Comparison of ENCODE assay signal across 11 cellular contexts in genomic region chr19:50568321-50569022, GRCh38. TPM values are rescaled to one million over a fixed set of nuclear protein-coding genes. Genes with fewer than 3 reads are reported as not detected.
DNase-seq lines count a peak whose midpoint lies in the region; ATAC-seq and TF ChIP-seq lines count a peak whose summit lies in the region.
"Had no signal": no experiment of that assay in that cellular context is flagged by ENCODE, and none has a peak within 500 bp of the region (broad histone marks: within the 10 kb centered on the region; RNA-seq: fewer than 3 reads in every experiment).

A gene with protein sequence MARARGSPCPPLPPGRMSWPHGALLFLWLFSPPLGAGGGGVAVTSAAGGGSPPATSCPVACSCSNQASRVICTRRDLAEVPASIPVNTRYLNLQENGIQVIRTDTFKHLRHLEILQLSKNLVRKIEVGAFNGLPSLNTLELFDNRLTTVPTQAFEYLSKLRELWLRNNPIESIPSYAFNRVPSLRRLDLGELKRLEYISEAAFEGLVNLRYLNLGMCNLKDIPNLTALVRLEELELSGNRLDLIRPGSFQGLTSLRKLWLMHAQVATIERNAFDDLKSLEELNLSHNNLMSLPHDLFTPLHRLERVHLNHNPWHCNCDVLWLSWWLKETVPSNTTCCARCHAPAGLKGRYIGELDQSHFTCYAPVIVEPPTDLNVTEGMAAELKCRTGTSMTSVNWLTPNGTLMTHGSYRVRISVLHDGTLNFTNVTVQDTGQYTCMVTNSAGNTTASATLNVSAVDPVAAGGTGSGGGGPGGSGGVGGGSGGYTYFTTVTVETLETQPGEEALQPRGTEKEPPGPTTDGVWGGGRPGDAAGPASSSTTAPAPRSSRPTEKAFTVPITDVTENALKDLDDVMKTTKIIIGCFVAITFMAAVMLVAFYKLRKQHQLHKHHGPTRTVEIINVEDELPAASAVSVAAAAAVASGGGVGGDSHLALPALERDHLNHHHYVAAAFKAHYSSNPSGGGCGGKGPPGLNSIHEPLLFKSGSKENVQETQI (minus strand): TSS chr19:50568435. CDS start chr19:50548838, 19,597 bp downstream.

- CTCF ChIA-PET in Caco-2 (lab: Charles Lee), result no interaction called here

- no peaks in the 10 kb centered on the region for H3K4me1 Mint-ChIP-seq in Caco-2 (ENCODE audit: low read depth, unreplicated experiment)

- H3K27ac ChIP-seq in esophagus squamous epithelium, result no peak within 1 kb of the TSS
- no peak within 1 kb of the TSS for H3K27ac ChIP-seq in osteoblast (ENCODE audit: low read depth, low read length)
- H3K27ac ChIP-seq: right lobe of liver had no signal

- no peak for TF ChIP-seq POLR2A in esophagus squamous epithelium (IDR thresholded peaks at IDR 0.05)

- H3K4me3 ChIP-seq in Caco-2 (ENCODE audit: low read depth, low read length) (no peak within 1 kb of the TSS), esophagus squamous epithelium (peak within 1 kb of the TSS in 3 of 4 donors; percentile 17 to 60 (median 45)), osteoblast (ENCODE audit: insufficient read depth, low read length) (no peak within 1 kb of the TSS)
- H3K4me3 ChIP-seq: right lobe of liver had no signal

- no peaks in the 10 kb centered on the region for H4K20me1 ChIP-seq in osteoblast (ENCODE audit: insufficient read depth, low read length)

- no peaks in the 10 kb centered on the region for H3K9me3 Mint-ChIP-seq in Caco-2 (ENCODE audit: unreplicated experiment)
- H3K9me3 Mint-ChIP-seq: activated T-helper 17 cell treated with anti-CD3 and anti-CD28 coated beads, Interleukin-2, amount 50 U/mL, for 72 hours had no signal

- POLR2A ChIA-PET in Caco-2 (lab: Charles Lee), result no interaction called here

- H3K27me3 ChIP-seq in Caco-2 (replicated peaks; ENCODE audit: control insufficient read depth, insufficient read depth, low read length) (no peaks in the 10 kb centered on the region; the same call in 1 of the 2 replicates), esophagus squamous epithelium (peaks cover 0 to 90% (median 14%) of the 10 kb centered on the region in 4 donors), osteoblast (ENCODE audit: insufficient read depth, low read length) (peaks cover 19% of the 10 kb centered on the region)

- peaks cover 43% of the 10 kb centered on the region for H3K27me3 Mint-ChIP-seq in Caco-2 (ENCODE audit: insufficient read depth, unreplicated experiment)

- DNase-seq in Caco-2, result no peak
- DNase-seq in NCI-H2227 (lab: John Stamatoyannopoulos, UW; ENCODE audit: unreplicated experiment), result peak; percentile 71
- no peak for DNase-seq in esophagus squamous epithelium (lab: John Stamatoyannopoulos, UW)
- DNase-seq in osteoblast (ENCODE audit: insufficient read length, low spot score, missing footprints), result peak; percentile 69
- DNase-seq in stimulated activated naive CD4-positive, alpha-beta T cell (lab: John Stamatoyannopoulos, UW), result no peak
- no peak for DNase-seq in stimulated activated CD8-positive, alpha-beta memory T cell treated with anti-CD3 and anti-CD28 coated beads, Interleukin-4, amount 100 ng/mL, for 48 hours
- DNase-seq in activated CD8-positive, alpha-beta memory T cell treated with anti-CD3 and anti-CD28 coated beads, Interleukin-2, amount 50 U/mL, for 4 hours, result no peak
- DNase-seq: NK-92 treated with Interleukin-12 subunit alpha and Interleukin-12 subunit beta, amount 100 ng/mL, for 24 hours had no signal

- intact Hi-C loops in Caco-2 (cut with micrococcal nuclease; ENCODE audit: unreplicated experiment) (no loop called here), esophagus squamous epithelium (cut with DNase I) (no loop called here)

- no peak within 1 kb of the TSS for H2AFZ ChIP-seq in osteoblast (ENCODE audit: low read length)

- no peaks in the 10 kb centered on the region for H3K79me2 ChIP-seq in osteoblast (ENCODE audit: insufficient read depth, low read length)

- no peak within 1 kb of the TSS for H3K4me2 ChIP-seq in osteoblast (ENCODE audit: insufficient read depth, low read length)

- H3K4me3 Mint-ChIP-seq in Caco-2 (ENCODE audit: unreplicated experiment), result peak within 1 kb of the TSS; percentile 53

- TF ChIP-seq CTCF in Caco-2 (IDR thresholded peaks at IDR 0.05; ENCODE audit: insufficient read depth in 1 of 2, low read depth in 1 of 2, low read length in 1 of 2, severe bottlenecking in 1 of 2, unreplicated experiment in 1 of 2), result no peak
- no peak for TF ChIP-seq CTCF in esophagus squamous epithelium (IDR thresholded peaks at IDR 0.05)
- no peak for TF ChIP-seq CTCF in osteoblast (IDR thresholded peaks at IDR 0.05; ENCODE audit: extremely low read depth, low read depth, low read length)

- no peak for ATAC-seq in GM19035 (IDR thresholded peaks at IDR 0.05; ENCODE audit: unreplicated experiment)
- ATAC-seq: activated T-helper 17 cell treated with anti-CD3 and anti-CD28 coated beads, Interleukin-2, amount 50 U/mL, for 72 hours; right lobe of liver had no signal

- H3K36me3 ChIP-seq in Caco-2 (ENCODE audit: control insufficient read depth, insufficient read depth, low read length) (no peaks in the 10 kb centered on the region), esophagus squamous epithelium (no peaks in the 10 kb centered on the region), osteoblast (ENCODE audit: insufficient read depth, low read length) (no peaks in the 10 kb centered on the region)
- H3K36me3 ChIP-seq: right lobe of liver had no signal

- H3K9me3 ChIP-seq in Caco-2, result no peaks in the 10 kb centered on the region
- no peaks in the 10 kb centered on the region for H3K9me3 ChIP-seq in esophagus squamous epithelium
- no peaks in the 10 kb centered on the region for H3K9me3 ChIP-seq in osteoblast (ENCODE audit: low read depth, low read length)
- H3K9me3 ChIP-seq: right lobe of liver had no signal

- H3K4me1 ChIP-seq in Caco-2 (no peaks in the 10 kb centered on the region), esophagus squamous epithelium (peaks cover 0 to 21% (median 8%) of the 10 kb centered on the region in 3 donors), osteoblast (ENCODE audit: insufficient read depth, low read length) (no peaks in the 10 kb centered on the region)
- H3K4me1 ChIP-seq: right lobe of liver had no signal

- no peak within 1 kb of the TSS for H3K27ac Mint-ChIP-seq in Caco-2 (ENCODE audit: unreplicated experiment)
- H3K27ac Mint-ChIP-seq: activated T-helper 17 cell treated with anti-CD3 and anti-CD28 coated beads, Interleukin-2, amount 50 U/mL, for 72 hours had no signal

- no TSS peak for BruUV-seq in Caco-2 (replicated peaks; lab: Mats Ljungman, UMichigan)

- WGBS in esophagus squamous epithelium, 2 donors, result 35 to 40% methylated on average over 4 to 6 of the region's 26 CpGs

- H3K36me3 Mint-ChIP-seq in Caco-2 (ENCODE audit: insufficient read depth, unreplicated experiment), result no peaks in the 10 kb centered on the region

RNA-seq across cellular contexts. Expression of the gene that starts here (rescaled TPM):
- total RNA-seq in Caco-2 (2022), result 0.30 and 0.54 TPM in 2 replicates
- total RNA-seq in esophagus squamous epithelium, result 1 to 10 TPM in 1 of 4 donors, under 1 TPM in 3; 0.18 to 1.5 (median 0.44) TPM
- total RNA-seq in osteoblast, result not detected in 2 replicates
- total RNA-seq: activated T-helper 17 cell treated with anti-CD3 and anti-CD28 coated beads, Interleukin-2, amount 50 U/mL, for 72 hours had no signal

Comparison
In these comparisons a context has a peak if more than half of its experiments do, and no peak if none do; other contexts are left out.
1. Peak in DNase-seq in osteoblast; RNA of the gene not detected or under 1 TPM.
2. H3K4me3 ChIP-seq: peak in esophagus squamous epithelium (3 of 4); none in Caco-2 (single experiment) and osteoblast (single experiment).